8 cellular contexts compared by ENCODE assay signal in genomic region chr2:119223521-119224390, GRCh38. TPM values are rescaled to one million over a fixed set of nuclear protein-coding genes. Genes with fewer than 3 reads are reported as not detected.
DNase-seq lines count a peak whose midpoint lies in the region; ATAC-seq and TF ChIP-seq lines count a peak whose summit lies in the region.

TSS of gene STEAP3 (plus strand) at chr2:119223834. CDS start at chr2:119231013, 7,179 bp downstream.

- no peaks in the 10 kb centered on the region for H3K9me3 ChIP-seq in CD8-positive, alpha-beta T cell (ENCODE audit: low read length)

- H3K36me3 ChIP-seq in CD8-positive, alpha-beta T cell (ENCODE audit: insufficient read depth, low read length) = no peaks in the 10 kb centered on the region

- no peak for TF ChIP-seq CTCF in CD8-positive, alpha-beta T cell (IDR thresholded peaks at IDR 0.05)

- no peaks in the 10 kb centered on the region for H3K27me3 ChIP-seq in CD8-positive, alpha-beta T cell (ENCODE audit: insufficient read depth, low read length)

- no peak within 1 kb of the TSS for H3K4me3 ChIP-seq in CD8-positive, alpha-beta T cell (ENCODE audit: low read depth, low read length)

- H3K4me1 Mint-ChIP-seq in CD8-positive, alpha-beta T cell (ENCODE audit: low read depth) = peaks cover 4% of the 10 kb centered on the region
- H3K4me1 Mint-ChIP-seq in activated naive CD8-positive, alpha-beta T cell treated with anti-CD3 and anti-CD28 coated beads, Interleukin-2, amount 50 U/mL, for 24 hours = no peaks in the 10 kb centered on the region

- no peak for DNase-seq in CD8-positive, alpha-beta T cell
- DNase-seq in NCI-H2196 (lab: John Stamatoyannopoulos, UW; ENCODE audit: unreplicated experiment) (peak; percentile 85), left ventricle myocardium superior (peak; percentile 87), posterior vena cava (ENCODE audit: low spot score) (peak; percentile 89), occipital lobe (lab: John Stamatoyannopoulos, UW) (no peak)
- DNase-seq in activated naive CD8-positive, alpha-beta T cell treated with anti-CD3 and anti-CD28 coated beads, Interleukin-2, amount 50 U/mL, for 24 hours = peak; percentile 14

- POLR2A ChIA-PET in CD8-positive, alpha-beta T cell (lab: Charles Lee) = no interaction called here

- no peaks in the 10 kb centered on the region for H3K9me3 Mint-ChIP-seq in CD8-positive, alpha-beta T cell
- H3K9me3 Mint-ChIP-seq in activated naive CD8-positive, alpha-beta T cell treated with anti-CD3 and anti-CD28 coated beads, Interleukin-2, amount 50 U/mL, for 24 hours = no peaks in the 10 kb centered on the region

- CTCF ChIA-PET in CD8-positive, alpha-beta T cell (lab: Charles Lee) = no interaction called here

- no peak for ATAC-seq in CD8-positive, alpha-beta T cell
- ATAC-seq in GM18868 (IDR thresholded peaks at IDR 0.05; ENCODE audit: unreplicated experiment) (peak; percentile 69), HG02973 (IDR thresholded peaks at IDR 0.05; ENCODE audit: unreplicated experiment) (peak; percentile 64), left ventricle myocardium superior (peak; percentile 95)
- ATAC-seq in activated naive CD8-positive, alpha-beta T cell treated with anti-CD3 and anti-CD28 coated beads, Interleukin-2, amount 50 U/mL, for 24 hours = peak; percentile 19

- H3K27me3 Mint-ChIP-seq in CD8-positive, alpha-beta T cell (ENCODE audit: low read depth) = peaks cover 39% of the 10 kb centered on the region
- peaks cover 36% of the 10 kb centered on the region for H3K27me3 Mint-ChIP-seq in activated naive CD8-positive, alpha-beta T cell treated with anti-CD3 and anti-CD28 coated beads, Interleukin-2, amount 50 U/mL, for 24 hours

- intact Hi-C loops in CD8-positive, alpha-beta T cell (cut with DNase I, micrococcal nuclease) = no loop called here
- intact Hi-C loops in left ventricle myocardium superior (cut with micrococcal nuclease) = no loop called here
- intact Hi-C loops in posterior vena cava (cut with DNase I) = no loop called here

- no peaks in the 10 kb centered on the region for H3K4me1 ChIP-seq in CD8-positive, alpha-beta T cell (ENCODE audit: insufficient read depth, low read length)

- peak within 1 kb of the TSS; percentile 51 for H3K4me3 Mint-ChIP-seq in CD8-positive, alpha-beta T cell
- peak within 1 kb of the TSS; percentile 40 for H3K4me3 Mint-ChIP-seq in activated naive CD8-positive, alpha-beta T cell treated with anti-CD3 and anti-CD28 coated beads, Interleukin-2, amount 50 U/mL, for 24 hours

- H3K27ac ChIP-seq in CD8-positive, alpha-beta T cell (ENCODE audit: low read depth, low read length) = no peak within 1 kb of the TSS

- no peaks in the 10 kb centered on the region for H3K36me3 Mint-ChIP-seq in CD8-positive, alpha-beta T cell
- no peaks in the 10 kb centered on the region for H3K36me3 Mint-ChIP-seq in activated naive CD8-positive, alpha-beta T cell treated with anti-CD3 and anti-CD28 coated beads, Interleukin-2, amount 50 U/mL, for 24 hours (ENCODE audit: low read depth)

- H3K27ac Mint-ChIP-seq in CD8-positive, alpha-beta T cell = no peak within 1 kb of the TSS
- no peak within 1 kb of the TSS for H3K27ac Mint-ChIP-seq in activated naive CD8-positive, alpha-beta T cell treated with anti-CD3 and anti-CD28 coated beads, Interleukin-2, amount 50 U/mL, for 24 hours

RNA-seq across cellular contexts. Expression of gene STEAP3, which starts in this region (rescaled TPM):
- total RNA-seq in CD8-positive, alpha-beta T cell = not detected
- 11.8 TPM for total RNA-seq in left ventricle myocardium superior
- total RNA-seq in posterior vena cava = 1 to 10 TPM; 5.7 to 9.3 TPM
- total RNA-seq in occipital lobe = not detected

Comparison
In these comparisons a context has a peak if more than half of its experiments do, and no peak if none do; other contexts are left out.
1. DNase-seq: peak in NCI-H2196 (single experiment), activated naive CD8-positive, alpha-beta T cell treated with anti-CD3 and anti-CD28 coated beads, Interleukin-2, amount 50 U/mL, for 24 hours (single experiment), left ventricle myocardium superior (single experiment) and posterior vena cava (single experiment); none in CD8-positive, alpha-beta T cell (0 of 7) and occipital lobe (single experiment).